Comparison of ENCODE assay signal across 1 cellular context in genomic region chr12:95548539-95549391, GRCh38.
TF ChIP-seq lines count a peak whose summit lies in the region.

No MANE protein-coding gene starts in this region.

TF ChIP-seq in A549, 52 proteins besides CTCF, POLR2A, EP300 and RAD21 (continued from another document):
- no peak for TF ChIP-seq HMGXB4 (CRISPR knock-in tag; IDR thresholded peaks at IDR 0.05; ENCODE audit: borderline replicate concordance)
- no peak for TF ChIP-seq NFE2L2 (conservative IDR thresholded peaks at IDR 0.05; ENCODE audit: low read length)
- peak; percentile 68; the same call in 1 of the 2 replicates for TF ChIP-seq PHF8 (IDR thresholded peaks at IDR 0.05; ENCODE audit: borderline replicate concordance, low read depth)
- 0 out of 2 replicates have a peak, but pooled peaks have one; percentile 34 for TF ChIP-seq HDAC2 (IDR thresholded peaks at IDR 0.05)
- no peak for TF ChIP-seq CBX8 (IDR thresholded peaks at IDR 0.05)
- no peak for TF ChIP-seq ZNF302 (CRISPR knock-in tag; IDR thresholded peaks at IDR 0.05)
- TF ChIP-seq RCOR1 (IDR thresholded peaks at IDR 0.05; ENCODE audit: low read depth, low read length), result no peak
- no peak for TF ChIP-seq HOXA7 (CRISPR knock-in tag; IDR thresholded peaks at IDR 0.05)
- TF ChIP-seq ZSCAN20 (CRISPR knock-in tag; IDR thresholded peaks at IDR 0.05), result no peak
- TF ChIP-seq MAZ (IDR thresholded peaks at IDR 0.05; ENCODE audit: borderline replicate concordance, low read depth, low read length), result no peak
- 0 out of 3 replicates have a peak, but pooled peaks have one; percentile 32 for TF ChIP-seq BCL3 (IDR thresholded peaks at IDR 0.05)
- TF ChIP-seq CHD4 (IDR thresholded peaks at IDR 0.05; ENCODE audit: borderline replicate concordance), result 0 out of 2 replicates have a peak, but pooled peaks have one; percentile 54
- TF ChIP-seq MYC (IDR thresholded peaks at IDR 0.05; ENCODE audit: borderline replicate concordance, low read length), result no peak
- no peak for TF ChIP-seq BHLHE40 (IDR thresholded peaks at IDR 0.05; ENCODE audit: low read depth, low read length)
- TF ChIP-seq ELK1 (IDR thresholded peaks at IDR 0.05; ENCODE audit: low read depth, low read length), result no peak
- TF ChIP-seq PBX3 (IDR thresholded peaks at IDR 0.05), result no peak
- no peak for TF ChIP-seq KDM5A (IDR thresholded peaks at IDR 0.05)
- TF ChIP-seq POLR2AphosphoS2 (conservative IDR thresholded peaks at IDR 0.05; ENCODE audit: low read length), result no peak
